1 cellular context compared by ENCODE assay signal in the genomic region with DNA sequence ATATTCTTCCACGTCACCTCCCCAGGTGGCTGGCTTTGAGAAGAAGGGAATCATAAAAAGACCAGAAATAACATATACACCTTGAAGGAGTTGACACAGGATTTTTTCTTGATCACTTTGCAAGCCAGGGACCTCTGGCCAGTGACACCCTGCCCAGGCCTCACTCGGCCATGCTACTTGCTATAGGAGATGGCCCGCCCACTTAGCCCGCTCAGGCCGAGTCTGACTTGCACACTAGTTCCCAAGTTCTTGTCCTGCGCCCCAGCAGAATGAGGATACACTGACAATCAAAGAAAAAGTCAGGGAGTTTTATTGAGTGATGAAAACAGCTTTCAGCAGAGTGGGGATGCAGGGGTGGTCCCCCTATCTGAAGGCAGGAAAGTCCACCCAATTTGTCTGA.
TF ChIP-seq lines count a peak whose summit lies in the region.

No MANE protein-coding gene starts in this region.

TF ChIP-seq in H1, 55 proteins besides CTCF, POLR2A, EP300 and RAD21:
- TF ChIP-seq, protein P1, sequence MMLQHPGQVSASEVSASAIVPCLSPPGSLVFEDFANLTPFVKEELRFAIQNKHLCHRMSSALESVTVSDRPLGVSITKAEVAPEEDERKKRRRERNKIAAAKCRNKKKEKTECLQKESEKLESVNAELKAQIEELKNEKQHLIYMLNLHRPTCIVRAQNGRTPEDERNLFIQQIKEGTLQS (IDR thresholded peaks at IDR 0.05; ENCODE audit: insufficient read depth, low read depth, low read length): no peak
- no peak for TF ChIP-seq FOSL1 (IDR thresholded peaks at IDR 0.05; ENCODE audit: insufficient read depth, low read depth, low read length)
- no peak for TF ChIP-seq TBP (IDR thresholded peaks at IDR 0.05; ENCODE audit: low read depth, low read length)
TF ChIP-seq in H1: peak in this region for 0.
